In the genomic region with DNA sequence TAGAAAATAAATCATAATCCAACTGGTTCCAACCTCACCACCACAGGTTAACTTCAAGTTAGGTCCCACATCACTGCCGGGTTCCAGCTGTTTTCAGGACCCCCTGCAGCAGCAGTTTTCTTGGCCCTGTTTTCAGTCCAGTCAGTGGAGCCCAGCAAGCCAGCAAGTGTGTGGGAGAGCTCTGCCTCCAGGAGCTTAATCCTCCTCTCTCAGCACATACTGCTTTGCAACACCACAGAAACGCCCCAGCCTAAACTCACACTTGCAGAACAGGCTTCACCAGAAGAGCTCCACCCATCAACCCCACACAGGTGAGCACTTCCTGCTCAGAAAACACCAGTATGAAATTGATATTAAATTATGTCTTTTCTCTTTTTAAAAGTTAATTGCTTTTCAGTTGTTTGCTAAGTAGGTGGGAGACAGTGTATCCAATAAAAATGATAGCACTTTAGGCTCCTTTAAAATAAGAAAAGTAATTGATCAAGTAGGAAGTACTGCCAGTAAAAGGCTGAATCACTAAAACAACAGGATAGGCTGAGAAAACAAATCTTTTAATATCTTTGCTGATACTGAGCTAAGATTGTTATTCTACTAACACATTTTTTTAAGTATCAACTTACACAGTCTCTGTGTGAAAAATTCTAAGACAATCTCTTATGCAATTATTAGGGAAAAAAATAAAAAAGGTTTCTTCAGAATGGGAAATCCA, we compare ENCODE assay signal across 1 cellular context.
TF ChIP-seq lines count a peak whose summit lies in the region.

No MANE protein-coding gene starts in this region.

TF ChIP-seq in WTC11, 78 proteins besides CTCF, POLR2A, EP300 and RAD21 (continued from another document):
- TF ChIP-seq, protein P1, sequence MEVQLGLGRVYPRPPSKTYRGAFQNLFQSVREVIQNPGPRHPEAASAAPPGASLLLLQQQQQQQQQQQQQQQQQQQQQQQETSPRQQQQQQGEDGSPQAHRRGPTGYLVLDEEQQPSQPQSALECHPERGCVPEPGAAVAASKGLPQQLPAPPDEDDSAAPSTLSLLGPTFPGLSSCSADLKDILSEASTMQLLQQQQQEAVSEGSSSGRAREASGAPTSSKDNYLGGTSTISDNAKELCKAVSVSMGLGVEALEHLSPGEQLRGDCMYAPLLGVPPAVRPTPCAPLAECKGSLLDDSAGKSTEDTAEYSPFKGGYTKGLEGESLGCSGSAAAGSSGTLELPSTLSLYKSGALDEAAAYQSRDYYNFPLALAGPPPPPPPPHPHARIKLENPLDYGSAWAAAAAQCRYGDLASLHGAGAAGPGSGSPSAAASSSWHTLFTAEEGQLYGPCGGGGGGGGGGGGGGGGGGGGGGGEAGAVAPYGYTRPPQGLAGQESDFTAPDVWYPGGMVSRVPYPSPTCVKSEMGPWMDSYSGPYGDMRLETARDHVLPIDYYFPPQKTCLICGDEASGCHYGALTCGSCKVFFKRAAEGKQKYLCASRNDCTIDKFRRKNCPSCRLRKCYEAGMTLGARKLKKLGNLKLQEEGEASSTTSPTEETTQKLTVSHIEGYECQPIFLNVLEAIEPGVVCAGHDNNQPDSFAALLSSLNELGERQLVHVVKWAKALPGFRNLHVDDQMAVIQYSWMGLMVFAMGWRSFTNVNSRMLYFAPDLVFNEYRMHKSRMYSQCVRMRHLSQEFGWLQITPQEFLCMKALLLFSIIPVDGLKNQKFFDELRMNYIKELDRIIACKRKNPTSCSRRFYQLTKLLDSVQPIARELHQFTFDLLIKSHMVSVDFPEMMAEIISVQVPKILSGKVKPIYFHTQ (CRISPR knock-in tag; IDR thresholded peaks at IDR 0.05), result no peak
- no peak for TF ChIP-seq MAX (CRISPR knock-in tag; IDR thresholded peaks at IDR 0.05)
- TF ChIP-seq OVOL2 (CRISPR knock-in tag; IDR thresholded peaks at IDR 0.05; ENCODE audit: borderline replicate concordance), result no peak
